8 cellular contexts compared by ENCODE assay signal in the genomic region with DNA sequence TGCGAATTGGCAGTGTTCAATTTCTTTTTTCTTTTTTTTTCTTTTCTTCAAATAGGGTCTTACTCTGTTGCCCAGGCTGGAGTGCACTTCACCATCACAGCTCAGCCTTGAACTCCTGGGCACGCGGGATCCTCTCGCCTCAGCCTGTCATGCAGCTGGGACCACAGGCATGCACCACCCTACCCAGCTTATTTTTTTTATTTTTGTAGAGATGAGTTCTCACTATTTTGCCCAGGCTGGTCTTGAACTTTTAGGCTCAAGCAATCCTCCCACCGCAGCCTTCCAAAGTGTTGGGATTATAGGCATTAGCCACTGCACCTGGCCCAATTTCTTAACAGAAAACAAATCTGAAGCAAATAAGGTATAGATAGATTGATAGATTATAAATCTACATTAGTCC.
"Had no signal": no experiment of that assay in that cellular context is flagged by ENCODE, and none has a peak within 500 bp of the region (broad histone marks: within the 10 kb centered on the region; RNA-seq: fewer than 3 reads in every experiment).

No MANE protein-coding gene starts in this region.

- H3K4me3 ChIP-seq: GM12878 had no signal

- ATAC-seq: GM12878 had no signal

- FAIRE-seq: G401.6, GM12878, GM12891, GM12892, GM18507, GM19239 had no signal

- DNase-seq: GDM1, GF-D8 had no signal
